ENCODE assay signal across 16 cellular contexts in the genomic region with DNA sequence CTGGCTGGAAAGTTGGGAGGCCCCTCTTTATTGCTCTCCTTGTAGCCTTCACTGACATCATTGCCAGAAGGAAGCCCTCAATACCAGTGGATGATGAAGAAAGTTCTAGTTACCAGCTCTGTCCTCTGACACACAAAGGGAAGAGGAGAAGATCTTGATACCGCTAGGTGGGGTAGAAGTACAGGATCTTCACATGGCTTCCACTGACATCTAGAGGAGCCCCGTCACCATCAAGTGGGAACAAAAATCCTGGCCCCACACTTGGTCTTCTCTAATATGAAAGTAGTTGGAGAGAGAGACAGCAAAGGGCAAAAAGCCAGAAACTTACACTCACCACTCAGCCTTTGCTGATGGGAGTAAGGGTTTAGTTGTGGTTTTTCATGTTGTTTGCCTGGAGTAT. TPM values are rescaled to one million over a fixed set of nuclear protein-coding genes. Genes with fewer than 3 reads are reported as not detected.
DNase-seq lines count a peak whose midpoint lies in the region; ATAC-seq, FAIRE-seq and TF ChIP-seq lines count a peak whose summit lies in the region.
"Had no signal": no experiment of that assay in that cellular context is flagged by ENCODE, and none has a peak within 500 bp of the region (broad histone marks: within the 10 kb centered on the region; RNA-seq: fewer than 3 reads in every experiment).

No MANE protein-coding gene starts in this region.

- WGBS in HepG2 (ENCODE audit: low lambda C conversion rate) = 0% methylated on average over 2 of the region's 2 CpGs
- WGBS in right lobe of liver (ENCODE audit: insufficient coverage, low coverage, low lambda C conversion rate, missing lambda C conversion rate) = 31% methylated on average over 2 of the region's 2 CpGs

- TF ChIP-seq CTCF in HepG2 (CRISPR knock-in tag; IDR thresholded peaks at IDR 0.05) (peak; percentile 79), right lobe of liver (IDR thresholded peaks at IDR 0.05) (peak in 1 of 4 donors; percentile 7), fibroblast of the aortic adventitia (IDR thresholded peaks at IDR 0.05; ENCODE audit: insufficient read depth, low read length) (peak; percentile 18), dorsolateral prefrontal cortex (IDR thresholded peaks at IDR 0.05 in 54 of 56, conservative IDR thresholded peaks at IDR 0.05 in 2 of 56; ENCODE audit: low read depth in 1 of 56, partially characterized antibody in 56 of 56) (no peak)

- intact Hi-C loops in HepG2 (cut with micrococcal nuclease; ENCODE audit: unreplicated experiment) (loop anchor here (1.0 to 2.0 kb wide), 3 partner anchors 312 to 1218 kb away; no protein-coding TSS in a partner anchor), right lobe of liver (cut with DNase I) (no loop called here), dorsolateral prefrontal cortex (cut with DNase I) (no loop called here)

- TF ChIP-seq RAD21 in HepG2 (CRISPR knock-in tag; IDR thresholded peaks at IDR 0.05) = peak; percentile 58; the same call in 1 of the 2 replicates

- ATAC-seq in HepG2 (peak; percentile 99), right lobe of liver (no peak), HG02884 (IDR thresholded peaks at IDR 0.05; ENCODE audit: unreplicated experiment) (no peak), HG02970 (IDR thresholded peaks at IDR 0.05; ENCODE audit: low FRiP score, unreplicated experiment) (no peak)
- ATAC-seq: activated naive CD4-positive, alpha-beta T cell treated with anti-CD3 and anti-CD28 coated beads, Interleukin-2, amount 50 U/mL, for 72 hours had no signal

- H3K4me3 ChIP-seq in HepG2 (replicated peaks in 1 of 3; ENCODE audit: insufficient read depth in 1 of 3, low read depth in 2 of 3, low read length in 3 of 3) (no peak overlapping the region), right lobe of liver (no peak overlapping the region), fibroblast of the aortic adventitia (ENCODE audit: low read depth, low read length) (no peak overlapping the region), dorsolateral prefrontal cortex (no peak overlapping the region)
- H3K4me3 ChIP-seq: testis had no signal

- no peaks in the 10 kb centered on the region for H3K79me2 ChIP-seq in HepG2 (ENCODE audit: insufficient read depth, low read length)

- H3K27ac ChIP-seq in HepG2 (ENCODE audit: extremely low read length, insufficient read depth, low read length) (no peak overlapping the region), right lobe of liver (no peak overlapping the region), dorsolateral prefrontal cortex (no peak overlapping the region)
- H3K27ac ChIP-seq: testis had no signal

- H3K27me3 ChIP-seq in HepG2 (ENCODE audit: control insufficient read depth in 1 of 2, insufficient read depth in 2 of 2, low read length in 2 of 2) = no peaks in the 10 kb centered on the region
- H3K27me3 ChIP-seq in right lobe of liver = no peaks in the 10 kb centered on the region
- no peaks in the 10 kb centered on the region for H3K27me3 ChIP-seq in dorsolateral prefrontal cortex
- H3K27me3 ChIP-seq: testis had no signal

- FAIRE-seq in HepG2 (lab: Jason Lieb, UNC) = peak; percentile 34
- FAIRE-seq: endothelial cell of umbilical vein had no signal

- in situ Hi-C loops in HepG2 (cut with HindIII; ENCODE audit: extremely low pct_ligation_motif_present, low pct_unique_long_range_greater_than_20kb) = loop anchor here (5.0 to 10.0 kb wide), 2 partner anchors 312 to 366 kb away; no protein-coding TSS in a partner anchor

- H3K36me3 ChIP-seq in HepG2 (replicated peaks in 1 of 2; ENCODE audit: control insufficient read depth in 1 of 2, insufficient read depth in 2 of 2, low read length in 2 of 2) (no peaks in the 10 kb centered on the region), right lobe of liver (no peaks in the 10 kb centered on the region)

- BruUV-seq in HepG2 (replicated peaks; lab: Mats Ljungman, UMichigan) = no TSS peak

- TF ChIP-seq EP300 in HepG2 (IDR thresholded peaks at IDR 0.05; ENCODE audit: low read depth in 2 of 2, low read length in 2 of 2) (no peak), HepG2 (CRISPR knock-in tag; IDR thresholded peaks at IDR 0.05; ENCODE audit: borderline replicate concordance) (no peak)

- no peaks in the 10 kb centered on the region for H4K20me1 ChIP-seq in HepG2 (ENCODE audit: insufficient read depth, low read length)

- H2AFZ ChIP-seq in HepG2 (ENCODE audit: low read length) = no peak overlapping the region

- POLR2A ChIA-PET in HepG2 (lab: Yijun Ruan, JAX) = no interaction called here

- H3K4me2 ChIP-seq in HepG2 (ENCODE audit: low read depth, low read length) = no peak overlapping the region

- no peak for TF ChIP-seq POLR2A in HepG2 (IDR thresholded peaks at IDR 0.05; ENCODE audit: insufficient read depth in 1 of 2, low read depth in 2 of 2, low read length in 2 of 2)
- no peak for TF ChIP-seq POLR2A in right lobe of liver (IDR thresholded peaks at IDR 0.05)

- H3K4me1 ChIP-seq in HepG2 (ENCODE audit: insufficient read depth, low read length) = no peaks in the 10 kb centered on the region
- no peaks in the 10 kb centered on the region for H3K4me1 ChIP-seq in right lobe of liver
- H3K4me1 ChIP-seq: testis had no signal

- H3K9ac ChIP-seq in HepG2 (ENCODE audit: insufficient read depth, low read depth, low read length) = no peak overlapping the region

- CTCF ChIA-PET in HepG2 (lab: Yijun Ruan, JAX; ENCODE audit: low intra/inter-chr PET ratio, low total read pairs) = interaction anchor here (1.0 to 2.5 kb wide), 2 partner anchors 311 to 1218 kb away, joined by 5 to 11 read pairs; no protein-coding TSS in a partner anchor

- DNase-seq in HepG2 (ENCODE audit: low spot score) (peak; percentile 67), right lobe of liver (no peak), RKO (ENCODE audit: low spot score) (peak; percentile 57), fibroblast of the aortic adventitia (ENCODE audit: low read depth) (peak; percentile 22), dorsolateral prefrontal cortex (no peak), midbrain (lab: John Stamatoyannopoulos, UW) (no peak)
- DNase-seq: activated CD4-positive, CD25-positive, alpha-beta regulatory T cell; CD4-positive, CD25-positive, alpha-beta regulatory T cell; NCI-H510A treated with DMSO at 0.1 percent for 48 hours; stimulated activated CD4-positive, alpha-beta T cell treated with anti-CD3 and anti-CD28 coated beads, Interleukin-2, amount 100 ng/mL, for 24 hours; testis had no signal

- H3K9me3 ChIP-seq in HepG2 (ENCODE audit: low read length) = no peaks in the 10 kb centered on the region
- H3K9me3 ChIP-seq in right lobe of liver = peaks cover 0 to 2% (median 0%) of the 10 kb centered on the region in 4 donors
- H3K9me3 ChIP-seq: testis had no signal

TF ChIP-seq in HepG2, 621 proteins besides CTCF, POLR2A, EP300 and RAD21:
- TF ChIP-seq ZNF788 (CRISPR knock-in tag; IDR thresholded peaks at IDR 0.05; ENCODE audit: borderline replicate concordance) (no peak), SUZ12 (IDR thresholded peaks at IDR 0.05; ENCODE audit: low read depth, low read length) (no peak), STAG1 (CRISPR knock-in tag; IDR thresholded peaks at IDR 0.05) (peak; percentile 84), SMC3 (IDR thresholded peaks at IDR 0.05; ENCODE audit: low read length) (peak; percentile 57; the same call in 1 of the 2 replicates), NKX3-1 (CRISPR knock-in tag; IDR thresholded peaks at IDR 0.05) (no peak), RFXANK (CRISPR knock-in tag; IDR thresholded peaks at IDR 0.05) (no peak), SMYD3 (CRISPR knock-in tag; IDR thresholded peaks at IDR 0.05) (0 out of 2 replicates have a peak, but pooled peaks have one; percentile 37), ATAD3A (CRISPR knock-in tag; IDR thresholded peaks at IDR 0.05) (no peak), EEA1 (CRISPR knock-in tag; IDR thresholded peaks at IDR 0.05; ENCODE audit: borderline replicate concordance) (no peak)
- TF ChIP-seq, protein P1, sequence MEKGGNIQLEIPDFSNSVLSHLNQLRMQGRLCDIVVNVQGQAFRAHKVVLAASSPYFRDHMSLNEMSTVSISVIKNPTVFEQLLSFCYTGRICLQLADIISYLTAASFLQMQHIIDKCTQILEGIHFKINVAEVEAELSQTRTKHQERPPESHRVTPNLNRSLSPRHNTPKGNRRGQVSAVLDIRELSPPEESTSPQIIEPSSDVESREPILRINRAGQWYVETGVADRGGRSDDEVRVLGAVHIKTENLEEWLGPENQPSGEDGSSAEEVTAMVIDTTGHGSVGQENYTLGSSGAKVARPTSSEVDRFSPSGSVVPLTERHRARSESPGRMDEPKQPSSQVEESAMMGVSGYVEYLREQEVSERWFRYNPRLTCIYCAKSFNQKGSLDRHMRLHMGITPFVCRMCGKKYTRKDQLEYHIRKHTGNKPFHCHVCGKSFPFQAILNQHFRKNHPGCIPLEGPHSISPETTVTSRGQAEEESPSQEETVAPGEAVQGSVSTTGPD (CRISPR knock-in tag; IDR thresholded peaks at IDR 0.05) = no peak
TF ChIP-seq in HepG2: peak in this region for 3.

RNA-seq across cellular contexts. Expression of gene XIRP2, which starts 12.4 kb away (rescaled TPM):
- total RNA-seq in HepG2 (2016; rRNA removed; fragmentation: Illumina TruSeq; extraction: Trizol) (0.04 and 0.13 TPM in 2 replicates), right lobe of liver (1 to 10 TPM in 1 of 6 experiments, under 1 TPM in 5; 0.05 to 2.0 (median 0.19) TPM), fibroblast of the aortic adventitia (ENCODE audit: low replicate concordance) (0.09 TPM in 1 of 2 replicates, not detected in the other), dorsolateral prefrontal cortex (under 1 TPM in 5 of 120 experiments, not detected in 115; 0.07 to 0.16 (median 0.13) TPM)
- total RNA-seq in HepG2 (2016; cell fraction: cytosol; rRNA removed; fragmentation: Illumina TruSeq; extraction: Trizol; ENCODE audit: low read depth) = not detected in 2 replicates
- total RNA-seq in HepG2 (2016; cell fraction: insoluble cytoplasmic fraction; rRNA removed; fragmentation: Illumina TruSeq; extraction: Trizol) = 0.03 and 0.06 TPM in 2 replicates
- total RNA-seq in HepG2 (2016; cell fraction: membrane; rRNA removed; fragmentation: Illumina TruSeq; extraction: Trizol) = 0.03 TPM in 1 of 2 replicates, not detected in the other
- total RNA-seq in HepG2 (2016; cell fraction: nucleus; rRNA removed; fragmentation: Illumina TruSeq; extraction: Trizol) = 0.09 and 0.13 TPM in 2 replicates
- polyA plus RNA-seq in HepG2 (2011; rRNA removed) = 0.03 and 0.05 TPM in 2 replicates
- 0.04 TPM in 1 of 2 replicates, not detected in the other for polyA plus RNA-seq in HepG2 (2011; cell fraction: cytosol; rRNA removed)
- 0.06 and 0.14 TPM in 2 replicates for polyA plus RNA-seq in HepG2 (2011; cell fraction: nucleus; rRNA removed)
- 0.12 and 0.19 TPM in 2 replicates for polyA plus RNA-seq in HepG2 (2012)
- polyA plus RNA-seq in HepG2 (2016; cell fraction: cytosol; fragmentation: Illumina TruSeq; extraction: Trizol; ENCODE audit: low read depth) = not detected in 2 replicates
- polyA plus RNA-seq in HepG2 (2016; cell fraction: insoluble cytoplasmic fraction; fragmentation: Illumina TruSeq; extraction: Trizol; ENCODE audit: low read depth) = not detected in 2 replicates
- not detected in 2 replicates for polyA plus RNA-seq in HepG2 (2016; cell fraction: membrane; fragmentation: Illumina TruSeq; extraction: Trizol; ENCODE audit: low read depth)
- not detected in 2 replicates for polyA plus RNA-seq in HepG2 (2016; cell fraction: nucleus; fragmentation: Illumina TruSeq; extraction: Trizol; ENCODE audit: insufficient read depth, low read depth)
- not detected in 2 replicates for polyA minus RNA-seq in HepG2 (2011; rRNA and poly(A)+ RNA removed; ENCODE audit: low replicate concordance)
- 0.30 TPM in 1 of 2 replicates, not detected in the other for polyA minus RNA-seq in HepG2 (2011; cell fraction: cytosol; rRNA and poly(A)+ RNA removed)
- 0.77 and 0.99 TPM in 2 replicates for polyA minus RNA-seq in HepG2 (2011; cell fraction: nucleus; rRNA and poly(A)+ RNA removed)
- total RNA-seq: activated naive CD4-positive, alpha-beta T cell treated with anti-CD3 and anti-CD28 coated beads, Interleukin-2, amount 50 U/mL, for 72 hours; mesothelial cell of epicardium had no signal
- polyA plus RNA-seq: CD4-positive, CD25-positive, alpha-beta regulatory T cell had no signal

Comparison
In these comparisons a context has a peak if more than half of its experiments do, and no peak if none do; other contexts are left out.
1. DNase-seq: peak in HepG2 (single experiment), RKO (single experiment) and fibroblast of the aortic adventitia (single experiment); none in right lobe of liver (0 of 3), dorsolateral prefrontal cortex (0 of 10) and midbrain (single experiment).
2. CTCF ChIP-seq: peak in HepG2 (single experiment) and fibroblast of the aortic adventitia (single experiment); none in dorsolateral prefrontal cortex (0 of 56).